Comparison of ENCODE assay signal across 14 cellular contexts in the genomic region with DNA sequence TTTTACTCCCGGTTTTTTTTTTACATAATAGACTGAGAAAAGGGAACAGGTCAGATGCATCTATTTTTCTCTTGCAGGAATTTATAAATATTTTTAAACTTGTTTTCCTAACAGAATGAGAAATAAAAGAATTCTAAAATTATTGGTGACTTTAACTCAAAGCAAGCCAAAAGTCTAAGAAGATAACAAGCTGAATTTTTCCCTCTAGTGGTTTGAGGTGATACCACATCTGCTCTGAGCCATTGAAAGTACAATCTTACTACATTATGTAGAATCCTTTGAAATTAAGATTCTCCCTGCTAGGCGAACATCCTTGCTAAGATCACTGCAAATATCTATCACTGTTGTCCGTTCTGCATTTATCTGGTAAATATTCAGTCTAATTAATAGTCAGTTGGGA. TPM values are rescaled to one million over a fixed set of nuclear protein-coding genes. Genes with fewer than 3 reads are reported as not detected.
DNase-seq lines count a peak whose midpoint lies in the region; ATAC-seq and TF ChIP-seq lines count a peak whose summit lies in the region.
"Had no signal": no experiment of that assay in that cellular context is flagged by ENCODE, and none has a peak within 500 bp of the region (broad histone marks: within the 10 kb centered on the region; RNA-seq: fewer than 3 reads in every experiment).

No MANE protein-coding gene starts in this region.

- no peak overlapping the region for H3K14ac ChIP-seq in mesenchymal stem cell (ENCODE audit: low read length in 2 of 2)

- TF ChIP-seq CTCF in BJ (IDR thresholded peaks at IDR 0.05; ENCODE audit: insufficient read depth, low read depth, low read length) (peak; percentile 62), breast epithelium (IDR thresholded peaks at IDR 0.05) (peak in 2 of 3 donors; percentile 15 to 17)

- H3K9me3 ChIP-seq in breast epithelium: no peaks in the 10 kb centered on the region
- no peaks in the 10 kb centered on the region for H3K9me3 ChIP-seq in mesenchymal stem cell (ENCODE audit: control insufficient read depth, low read length)

- H3K36me3 ChIP-seq in BJ (ENCODE audit: control insufficient read depth, insufficient read depth, low read length): no peaks in the 10 kb centered on the region
- H3K36me3 ChIP-seq in breast epithelium: no peaks in the 10 kb centered on the region
- no peaks in the 10 kb centered on the region for H3K36me3 ChIP-seq in mesenchymal stem cell (ENCODE audit: control insufficient read depth in 1 of 2, insufficient read depth in 2 of 2, low read depth in 1 of 2, low read length in 2 of 2)

- TF ChIP-seq POLR2A in breast epithelium (IDR thresholded peaks at IDR 0.05): no peak

- H2BK12ac ChIP-seq in mesenchymal stem cell (ENCODE audit: low read length in 2 of 2): no peak overlapping the region

- ATAC-seq in GM21367 (IDR thresholded peaks at IDR 0.05; ENCODE audit: unreplicated experiment): no peak
- no peak for ATAC-seq in HG02678 (IDR thresholded peaks at IDR 0.05; ENCODE audit: unreplicated experiment)

- no peak overlapping the region for H2AK5ac ChIP-seq in mesenchymal stem cell (ENCODE audit: low read length, severe bottlenecking)

- no peak overlapping the region for H2BK5ac ChIP-seq in mesenchymal stem cell (ENCODE audit: low read depth, low read length, poor library complexity, severe bottlenecking)

- no CpG with 5 or more reads among the region's 3 CpGs for WGBS in mesenchymal stem cell

- CTCF ChIA-PET in BJ (lab: Yijun Ruan, JAX): interaction anchor here (0.7 to 8.0 kb wide), 14 partner anchors 8 to 798 kb away, joined by 3 to 92 read pairs (median 3); partner anchors contain the start of gene ATXN1

- H3K4me2 ChIP-seq in mesenchymal stem cell (ENCODE audit: low read length, poor library complexity, severe bottlenecking): no peak overlapping the region

- intact Hi-C loops in breast epithelium (cut with DNase I; ENCODE audit: low total_unique reads): no loop called here

- POLR2A ChIA-PET in BJ (lab: Charles Lee): interaction anchor here (0.6 kb wide), 1 partner anchor 79 kb away, joined by 3 read pairs; no protein-coding TSS in a partner anchor

- no peaks in the 10 kb centered on the region; the same call in 1 of the 2 replicates for H3K27me3 ChIP-seq in BJ (ENCODE audit: control insufficient read depth, insufficient read depth, low read length)
- no peaks in the 10 kb centered on the region for H3K27me3 ChIP-seq in breast epithelium
- H3K27me3 ChIP-seq in mesenchymal stem cell (ENCODE audit: control insufficient read depth in 1 of 2, insufficient read depth in 1 of 2, low read length in 2 of 2): peaks cover 6 to 12% of the 10 kb centered on the region in 2 experiments

- no peak for DNase-seq in BJ (ENCODE audit: low read depth)
- peak; percentile 9 for DNase-seq in LHCN-M2 (ENCODE audit: low read depth)
- DNase-seq in breast epithelium (ENCODE audit: low spot score in 2 of 2): no peak
- peak; percentile 26 for DNase-seq in mesenchymal stem cell
- DNase-seq in HUDEP-2 (lab: John Stamatoyannopoulos, UW; ENCODE audit: unreplicated experiment in 76 of 76): no peak
- no peak for DNase-seq in activated CD4-positive, alpha-beta T cell treated with anti-CD3 and anti-CD28 coated beads for 1 hour
- DNase-seq: activated CD4-positive, alpha-beta T cell treated with anti-CD3 and anti-CD28 coated beads, Interleukin-2, amount 50 U/mL, for 48 hours; naive B cell; NCI-H1048; NCI-H69; stimulated activated CD4-positive, alpha-beta T cell treated with anti-CD3 and anti-CD28 coated beads, Interleukin-12 subunit alpha, Interleukin-12 subunit beta, amount 100 ng/mL, for 4 hours; stimulated activated CD8-positive, alpha-beta memory T cell treated with anti-CD3 and anti-CD28 coated beads, Interleukin-4, amount 100 ng/mL, for 48 hours had no signal

- no peak overlapping the region for H3K27ac ChIP-seq in breast epithelium
- no peak overlapping the region for H3K27ac ChIP-seq in mesenchymal stem cell (ENCODE audit: low read length, poor library complexity, severe bottlenecking)

- H4K91ac ChIP-seq in mesenchymal stem cell (ENCODE audit: low read length): no peak overlapping the region

- H3K4me1 ChIP-seq in breast epithelium (peaks cover 0 to 4% of the 10 kb centered on the region in 2 donors), mesenchymal stem cell (ENCODE audit: control insufficient read depth, insufficient read depth, low read depth, low read length) (no peaks in the 10 kb centered on the region)

- no peak overlapping the region for H2BK120ac ChIP-seq in mesenchymal stem cell (ENCODE audit: low read depth, low read length)

- no peak overlapping the region for H4K8ac ChIP-seq in mesenchymal stem cell (ENCODE audit: low read length)

- H3K9ac ChIP-seq in mesenchymal stem cell (ENCODE audit: low read length): no peak overlapping the region

- H2AFZ ChIP-seq in mesenchymal stem cell (ENCODE audit: low read depth, low read length): no peak overlapping the region

- H3K4me3 ChIP-seq in BJ (ENCODE audit: low read depth, low read length) (no peak overlapping the region), breast epithelium (no peak overlapping the region), mesenchymal stem cell (ENCODE audit: insufficient read depth in 1 of 2, low read depth in 1 of 2, low read length in 2 of 2) (no peak overlapping the region)

- H2BK15ac ChIP-seq in mesenchymal stem cell (ENCODE audit: low read depth, poor library complexity, severe bottlenecking): no peak overlapping the region

- no peak overlapping the region for H3K23ac ChIP-seq in mesenchymal stem cell (ENCODE audit: low read length in 2 of 2)

- no peaks in the 10 kb centered on the region for H3K79me1 ChIP-seq in mesenchymal stem cell (replicated peaks; ENCODE audit: low read length, poor library complexity, severe bottlenecking)

- no peak overlapping the region for H3K18ac ChIP-seq in mesenchymal stem cell (ENCODE audit: low read depth in 1 of 2, low read length in 2 of 2)

- no peak overlapping the region for H3K4ac ChIP-seq in mesenchymal stem cell (ENCODE audit: low read depth in 1 of 2, low read length in 2 of 2)

RNA-seq across cellular contexts. Expression of gene STMND1, which starts 10.7 kb away (rescaled TPM):
- polyA plus RNA-seq in BJ (2011; rRNA removed): 0.05 and 0.16 TPM in 2 replicates
- polyA minus RNA-seq in BJ (2011; rRNA and poly(A)+ RNA removed): not detected in 2 replicates
- not detected in 2 replicates for total RNA-seq in LHCN-M2 (2014; rRNA removed)
- polyA plus RNA-seq in LHCN-M2 (2012): not detected
- total RNA-seq in breast epithelium: 1 to 10 TPM in 1 of 3 donors, under 1 TPM in 1, not detected in 1; 0.98 to 2.5 TPM
- polyA plus RNA-seq in mesenchymal stem cell (2013, experiment 1 of 2): not detected
- not detected for polyA plus RNA-seq in mesenchymal stem cell (2013, experiment 2 of 2)

Comparison
In these comparisons a context has a peak if more than half of its experiments do, and no peak if none do; other contexts are left out.
1. DNase-seq: peak in LHCN-M2 (single experiment) and mesenchymal stem cell (single experiment); none in BJ (single experiment), breast epithelium (0 of 2), HUDEP-2 (0 of 76) and activated CD4-positive, alpha-beta T cell treated with anti-CD3 and anti-CD28 coated beads for 1 hour (single experiment).